ENCODE assay signal across 26 cellular contexts in genomic region chr4:54169176-54169575, GRCh38. TPM values are rescaled to one million over a fixed set of nuclear protein-coding genes. Genes with fewer than 3 reads are reported as not detected.
DNase-seq lines count a peak whose midpoint lies in the region; ATAC-seq and TF ChIP-seq lines count a peak whose summit lies in the region.
"Had no signal": no experiment of that assay in that cellular context is flagged by ENCODE, and none has a peak within 500 bp of the region (broad histone marks: within the 10 kb centered on the region; RNA-seq: fewer than 3 reads in every experiment).

No MANE protein-coding gene starts in this region.

- H4K20me1 ChIP-seq in IMR-90 (ENCODE audit: insufficient read depth, low read length) (no peaks in the 10 kb centered on the region), hepatocyte (ENCODE audit: insufficient read depth, poor library complexity, severe bottlenecking) (no peaks in the 10 kb centered on the region)

- H3K9me3 Mint-ChIP-seq in T-cell = no peaks in the 10 kb centered on the region
- H3K9me3 Mint-ChIP-seq: activated T-helper 2 cell treated with anti-CD3 and anti-CD28 coated beads, Interferon-gamma antibody, Interleukin-2, Interleukin-4, amounts not matched to agents 10 μg/mL and 5 μg/mL and 100 μg/mL, durations not matched to agents 14 hours and 24 hours and 36 hours; natural killer cell had no signal

- in situ Hi-C loops in IMR-90 (cut with MboI; ENCODE audit: low sequenced_read_pairs) (no loop called here), astrocyte of the spinal cord (cut with HindIII; ENCODE audit: low sequenced_read_pairs) (no loop called here)

- CTCF ChIA-PET in IMR-90 (lab: Yijun Ruan, JAX) (no interaction called here), T-cell (lab: Charles Lee) (no interaction called here)

- peaks cover 15 to 23% of the 10 kb centered on the region in 2 donors for H3K27me3 Mint-ChIP-seq in T-cell

- H3K23ac ChIP-seq in IMR-90 (ENCODE audit: low read depth, low read length) = no peak overlapping the region

- H2AFZ ChIP-seq in IMR-90 (replicated peaks; ENCODE audit: low read length, poor library complexity) (no peak overlapping the region), hepatocyte (no peak overlapping the region)

- no peak for TF ChIP-seq POLR2A in IMR-90 (IDR thresholded peaks at IDR 0.05; ENCODE audit: low read depth, low read length)

- H3K36me3 Mint-ChIP-seq in T-cell = no peaks in the 10 kb centered on the region
- H3K36me3 Mint-ChIP-seq: CD14-positive monocyte, natural killer cell had no signal

- no peak for TF ChIP-seq RAD21 in IMR-90 (IDR thresholded peaks at IDR 0.05; ENCODE audit: low read length)

- peak; percentile 67 for DNase-seq in IMR-90
- DNase-seq in astrocyte of the spinal cord (ENCODE audit: low read depth, low spot score) = peak; percentile 23
- peak; percentile 42 for DNase-seq in iris pigment epithelial cell (ENCODE audit: low read depth)
- DNase-seq in T-cell = no peak
- no peak for DNase-seq in hepatocyte (ENCODE audit: low spot score)
- DNase-seq in heart right ventricle = no peak
- DNase-seq: activated CD8-positive, alpha-beta T cell treated with anti-CD3 and anti-CD28 coated beads, Interleukin-2, amount 10 ng/mL, durations not matched to agents 7 days and 5 days; activated naive CD4-positive, alpha-beta T cell treated with anti-CD3 and anti-CD28 coated beads, Interleukin-2, amount 50 U/mL, for 16 hours; lower lobe of right lung; natural killer cell; NCI-H1436 treated with DMSO at 0.1 percent for 48 hours; NCI-H226; nucleus accumbens; right lobe of liver; Right ventricle myocardium superior; stimulated activated CD4-positive, alpha-beta T cell treated with anti-CD3 and anti-CD28 coated beads, Interleukin-15, amount 100 ng/mL, for 24 hours; stimulated activated CD4-positive, alpha-beta T cell treated with anti-CD3 and anti-CD28 coated beads, Interleukin-4, amount 100 ng/mL, for 4 hours; T-helper 17 cell; tibial artery had no signal

- no peak overlapping the region for H4K91ac ChIP-seq in IMR-90 (ENCODE audit: insufficient read depth, low read depth, low read length)

- no peak overlapping the region for H3K14ac ChIP-seq in IMR-90 (replicated peaks; ENCODE audit: low read depth, low read length)

- no peaks in the 10 kb centered on the region for H3K9me3 ChIP-seq in IMR-90 (ENCODE audit: control insufficient read depth, insufficient read depth, low read length)
- no peaks in the 10 kb centered on the region for H3K9me3 ChIP-seq in hepatocyte (ENCODE audit: low read depth)
- H3K9me3 ChIP-seq in heart right ventricle = no peaks in the 10 kb centered on the region
- H3K9me3 ChIP-seq: breast epithelium, lower lobe of right lung, prostate gland, right lobe of liver, tibial artery had no signal

- H3K4ac ChIP-seq in IMR-90 (ENCODE audit: low read depth, low read length) = no peak overlapping the region

- no peak overlapping the region for H2AK9ac ChIP-seq in IMR-90 (replicated peaks; ENCODE audit: low read depth, low read length, poor library complexity)

- H2AK5ac ChIP-seq in IMR-90 (ENCODE audit: low read depth, low read length) = no peak overlapping the region

- no peak for TF ChIP-seq CTCF in IMR-90 (conservative IDR thresholded peaks at IDR 0.05; ENCODE audit: low read depth, low read length)
- no peak for TF ChIP-seq CTCF in astrocyte of the spinal cord (IDR thresholded peaks at IDR 0.05; ENCODE audit: low read depth, low read length)
- no peak for TF ChIP-seq CTCF in hepatocyte (IDR thresholded peaks at IDR 0.05; ENCODE audit: poor library complexity)
- TF ChIP-seq CTCF in heart right ventricle (IDR thresholded peaks at IDR 0.05) = no peak

- BruUV-seq in IMR-90 (replicated peaks; lab: Mats Ljungman, UMichigan) = no TSS peak

- H3K4me1 Mint-ChIP-seq in T-cell = no peaks in the 10 kb centered on the region
- H3K4me1 Mint-ChIP-seq: natural killer cell had no signal

- no peak overlapping the region for H2BK120ac ChIP-seq in IMR-90 (ENCODE audit: low read depth, low read length)

- H2BK15ac ChIP-seq in IMR-90 (ENCODE audit: low read depth, low read length) = no peak overlapping the region

- H4K5ac ChIP-seq in IMR-90 (ENCODE audit: low read depth, low read length) = no peak overlapping the region

- H3K4me3 ChIP-seq in IMR-90 (ENCODE audit: insufficient read depth, low read depth, low read length) (no peak overlapping the region), astrocyte of the spinal cord (ENCODE audit: low read depth, low read length) (no peak overlapping the region), hepatocyte (no peak overlapping the region), heart right ventricle (no peak overlapping the region)
- H3K4me3 ChIP-seq: breast epithelium, lower lobe of right lung, prostate gland, right lobe of liver, tibial artery had no signal

- H3K36me3 ChIP-seq in IMR-90 (ENCODE audit: control insufficient read depth, insufficient read depth, low read length) = no peaks in the 10 kb centered on the region
- no peaks in the 10 kb centered on the region for H3K36me3 ChIP-seq in hepatocyte (replicated peaks; ENCODE audit: insufficient read depth, low read depth)
- no peaks in the 10 kb centered on the region for H3K36me3 ChIP-seq in heart right ventricle
- H3K36me3 ChIP-seq: breast epithelium, lower lobe of right lung, prostate gland, right lobe of liver, tibial artery had no signal

- no peak overlapping the region for H3K27ac ChIP-seq in IMR-90 (ENCODE audit: insufficient read depth, low read length)
- no peak overlapping the region for H3K27ac ChIP-seq in hepatocyte
- H3K27ac ChIP-seq in heart right ventricle = no peak overlapping the region
- H3K27ac ChIP-seq: breast epithelium, HL-60, lower lobe of right lung, prostate gland, right lobe of liver, tibial artery had no signal

- H3K9me1 ChIP-seq in IMR-90 (ENCODE audit: insufficient read depth, low read length) = peaks cover 7% of the 10 kb centered on the region

- no peaks in the 10 kb centered on the region for H3K79me2 ChIP-seq in hepatocyte

- H3K9me2 ChIP-seq in hepatocyte (replicated peaks; ENCODE audit: insufficient read depth) = no peaks in the 10 kb centered on the region

- H2BK20ac ChIP-seq in IMR-90 (ENCODE audit: low read depth, low read length) = no peak overlapping the region

- H3K9ac ChIP-seq in IMR-90 (ENCODE audit: low read depth, low read length) = no peak overlapping the region

- H2BK5ac ChIP-seq in IMR-90 (ENCODE audit: low read depth, low read length, poor library complexity, severe bottlenecking) = no peak overlapping the region

- no peaks in the 10 kb centered on the region for H3K79me1 ChIP-seq in IMR-90 (ENCODE audit: low read depth in 1 of 2, low read length in 2 of 2)

- H3K4me2 ChIP-seq in IMR-90 (ENCODE audit: low read depth, low read length) (no peak overlapping the region), hepatocyte (no peak overlapping the region)

- peaks cover 8% of the 10 kb centered on the region for H3K4me1 ChIP-seq in IMR-90 (ENCODE audit: control insufficient read depth, insufficient read depth, low read length)
- H3K4me1 ChIP-seq in hepatocyte (ENCODE audit: insufficient read depth) = no peaks in the 10 kb centered on the region
- peaks cover 0 to 5% (median 0%) of the 10 kb centered on the region in 9 donors for H3K4me1 ChIP-seq in heart right ventricle
- H3K4me1 ChIP-seq: breast epithelium, lower lobe of right lung, prostate gland, right lobe of liver had no signal

- intact Hi-C loops in IMR-90 (cut with micrococcal nuclease) = loop anchor here (5.0 kb wide), 1 partner anchor 87 kb away; no protein-coding TSS in a partner anchor
- intact Hi-C loops in heart right ventricle (cut with DNase I) = no loop called here

- dilution Hi-C loops in IMR-90 (cut with HindIII; ENCODE audit: low sequenced_read_pairs, unreplicated experiment) = no loop called here

- H3K27me3 ChIP-seq in IMR-90 (ENCODE audit: control insufficient read depth, insufficient read depth, low read length) (no peaks in the 10 kb centered on the region), hepatocyte (no peaks in the 10 kb centered on the region), heart right ventricle (no peaks in the 10 kb centered on the region)
- H3K27me3 ChIP-seq: breast epithelium, right lobe of liver, tibial artery had no signal

- no peak overlapping the region; a peak in 1 of 4 replicates for H4K8ac ChIP-seq in IMR-90 (ENCODE audit: low read depth in 2 of 2, low read length in 2 of 2)

- no peak overlapping the region for H3K4me3 Mint-ChIP-seq in T-cell
- H3K4me3 Mint-ChIP-seq: activated CD8-positive, alpha-beta T cell treated with anti-CD3 and anti-CD28 coated beads, Interleukin-2, amount 10 ng/mL, durations not matched to agents 7 days and 5 days; CD14-positive monocyte; natural killer cell; T-helper 17 cell had no signal

- POLR2A ChIA-PET in IMR-90 (lab: Charles Lee; ENCODE audit: unreplicated experiment) (no interaction called here), T-cell (lab: Charles Lee) (no interaction called here)

- H3K56ac ChIP-seq in IMR-90 (ENCODE audit: extremely low read depth, insufficient read depth, low read length) = no peak overlapping the region

- WGBS in IMR-90 (ENCODE audit: extremely low coverage in 2 of 2, insufficient read length in 1 of 2), 2 experiments = no CpG with 5 or more reads among the region's 2 CpGs
- WGBS in hepatocyte (ENCODE audit: low lambda C conversion rate, missing lambda C conversion rate) = 64% methylated on average over 2 of the region's 2 CpGs
- WGBS in heart right ventricle, 2 donors = 49 to 73% methylated on average over 2 of the region's 2 CpGs

- no peak overlapping the region for H3K27ac Mint-ChIP-seq in T-cell
- H3K27ac Mint-ChIP-seq: activated CD8-positive, alpha-beta T cell treated with anti-CD3 and anti-CD28 coated beads, Interleukin-2, amount 10 ng/mL, durations not matched to agents 7 days and 5 days; activated T-helper 2 cell treated with anti-CD3 and anti-CD28 coated beads, Interferon-gamma antibody, Interleukin-2, Interleukin-4, amounts not matched to agents 10 μg/mL and 5 μg/mL and 100 μg/mL, durations not matched to agents 14 hours and 24 hours and 36 hours; CD14-positive monocyte; natural killer cell; T-helper 17 cell had no signal

- ATAC-seq in IMR-90 (ENCODE audit: low read depth) (peak; percentile 33; the same call in 1 of the 2 replicates), T-cell (replicated peaks in 1 of 4) (no peak), heart right ventricle (no peak), GM19452 (IDR thresholded peaks at IDR 0.05; ENCODE audit: unreplicated experiment) (no peak)
- ATAC-seq: activated CD8-positive, alpha-beta T cell treated with anti-CD3 and anti-CD28 coated beads, Interleukin-2, amount 10 ng/mL, durations not matched to agents 7 days and 5 days; lower lobe of right lung; natural killer cell; right lobe of liver; SK-N-SH treated with all-trans-retinoic acid at 6 μM for 48 hours; T-helper 17 cell had no signal

- no peak overlapping the region for H3K18ac ChIP-seq in IMR-90 (ENCODE audit: low read depth, low read length)

RNA-seq across cellular contexts. Expression of gene PDGFRA, which starts 59.9 kb away (rescaled TPM):
- total RNA-seq in IMR-90 (2012; rRNA removed) (157 and 168 TPM in 2 replicates), T-cell (under 1 TPM in 3 of 5 donors, not detected in 2; 0.29 to 0.39 (median 0.32) TPM), hepatocyte (102 and 117 TPM in 2 replicates), heart right ventricle (10 to 100 TPM in 8 of 10 donors, 1 to 10 TPM in 2; 6.5 to 57.5 (median 14.7) TPM)
- polyA plus RNA-seq in IMR-90 (2012; rRNA removed) (50.0 and 60.8 TPM in 2 replicates), hepatocyte (30.1 and 36.3 TPM in 2 replicates), heart right ventricle (10 to 100 TPM in 1 of 2 donors, 1 to 10 TPM in 1; 8.6 to 11.9 TPM)
- polyA plus RNA-seq in IMR-90 (2012; cell fraction: cytosol; rRNA removed) = 17.1 and 26.5 TPM in 2 replicates
- 16.4 and 107 TPM in 2 replicates for polyA plus RNA-seq in IMR-90 (2012; cell fraction: nucleus; rRNA removed; ENCODE audit: low replicate concordance)
- total RNA-seq: activated CD8-positive, alpha-beta T cell treated with anti-CD3 and anti-CD28 coated beads, Interleukin-2, amount 10 ng/mL, durations not matched to agents 7 days and 5 days; activated T-helper 2 cell treated with anti-CD3 and anti-CD28 coated beads, Interferon-gamma antibody, Interleukin-2, Interleukin-4, amounts not matched to agents 10 μg/mL and 5 μg/mL and 100 μg/mL, durations not matched to agents 14 hours and 24 hours and 36 hours had no signal
- polyA plus RNA-seq: CD14-positive monocyte had no signal

Comparison
In these comparisons a context has a peak if more than half of its experiments do, and no peak if none do; other contexts are left out.
1. DNase-seq: peak in IMR-90 (single experiment), astrocyte of the spinal cord (single experiment) and iris pigment epithelial cell (single experiment); none in T-cell (0 of 34), hepatocyte (single experiment) and heart right ventricle (0 of 2).
2. RNA of gene PDGFRA, which starts 59.9 kb away (total RNA-seq): 157 to 168 TPM in IMR-90, 102 to 117 TPM in hepatocyte and 6.5 to 57.5 TPM in heart right ventricle; 0.29 to 0.39 TPM in T-cell; every median in the first group is over 4 times any median in the second.